26 cellular contexts compared by ENCODE assay signal in genomic region chr3:54357307-54357706, GRCh38.
"Had no signal": no experiment of that assay in that cellular context is flagged by ENCODE, and none has a peak within 500 bp of the region (broad histone marks: within the 10 kb centered on the region; RNA-seq: fewer than 3 reads in every experiment).

No MANE protein-coding gene starts in this region.

- H3K9ac ChIP-seq: neural progenitor cell had no signal

- ATAC-seq: activated CD4-positive, CD25-positive, alpha-beta regulatory T cell treated with anti-CD3 and anti-CD28 coated beads, Interleukin-2, amount 50 U/mL, for 24 hours; foreskin keratinocyte; heart left ventricle; natural killer cell; right cardiac atrium; T-helper 17 cell had no signal

- H3K27ac ChIP-seq: foreskin keratinocyte, lower lobe of right lung, neural progenitor cell, transverse colon, WERI-Rb-1 had no signal

- H3K36me3 ChIP-seq: heart left ventricle, lower lobe of right lung, neural progenitor cell, spleen, transverse colon, WERI-Rb-1 had no signal

- H3K4me1 ChIP-seq: foreskin keratinocyte, neural progenitor cell had no signal

- H3K27me3 ChIP-seq: foreskin keratinocyte, heart left ventricle, neural progenitor cell, spleen, transverse colon had no signal

- H2AFZ ChIP-seq: neural progenitor cell had no signal

- DNase-seq: activated CD4-positive, alpha-beta memory T cell treated with anti-CD3 and anti-CD28 coated beads for 36 hours; activated CD4-positive, alpha-beta T cell treated with anti-CD3 and anti-CD28 coated beads for 48 hours; activated CD8-positive, alpha-beta memory T cell treated with anti-CD3 and anti-CD28 coated beads, Interleukin-2, amount 50 U/mL, for 4 hours; activated gamma-delta T cell; activated naive CD4-positive, alpha-beta T cell treated with anti-CD3 and anti-CD28 coated beads, Interleukin-2, amount 50 U/mL, for 16 hours; activated T-cell treated with anti-CD3 and anti-CD28 coated beads, Interleukin-2, amount 50 U/mL, for 1 hour; amygdala; dermis blood vessel endothelial cell; effector CD8-positive, alpha-beta T cell; foreskin keratinocyte; heart left ventricle; hypothalamus; immature natural killer cell; lower lobe of right lung; mesenchymal stem cell; natural killer cell; occipital lobe; right cardiac atrium; spleen; stimulated activated naive CD4-positive, alpha-beta T cell; T-helper 17 cell; T1000; transverse colon; WERI-Rb-1 had no signal

- H3K4me2 ChIP-seq: neural progenitor cell had no signal

- H3K9me3 ChIP-seq: heart left ventricle, lower lobe of right lung, spleen, transverse colon had no signal

- H3K4me3 ChIP-seq: heart left ventricle, lower lobe of right lung, neural progenitor cell, spleen, transverse colon had no signal
